Comparison of ENCODE assay signal across 8 cellular contexts in the genomic region with DNA sequence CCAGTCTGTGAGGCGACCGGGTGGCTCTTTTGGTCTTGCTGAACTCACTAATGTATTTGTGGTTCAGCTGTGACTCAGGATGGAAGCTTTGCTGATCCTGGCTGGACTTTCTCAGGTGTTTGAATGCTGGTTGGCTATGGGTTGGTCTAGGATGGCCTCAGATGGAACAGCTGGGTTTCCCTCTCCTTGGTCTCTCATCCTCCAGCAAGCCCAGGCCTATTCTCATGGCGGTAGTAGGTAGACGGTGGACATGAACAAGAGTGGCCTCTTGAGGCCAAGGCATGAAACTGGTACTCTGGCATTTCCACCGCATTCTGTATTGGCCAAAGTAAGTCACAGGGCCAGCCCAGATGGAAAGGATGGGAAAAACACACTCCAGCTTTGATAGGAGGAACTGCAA. TPM values are rescaled to one million over a fixed set of nuclear protein-coding genes. Genes with fewer than 3 reads are reported as not detected.
DNase-seq lines count a peak whose midpoint lies in the region; ATAC-seq and TF ChIP-seq lines count a peak whose summit lies in the region.

No MANE protein-coding gene starts in this region.

- intact Hi-C loops in breast epithelium (cut with DNase I; ENCODE audit: low total_unique reads) = no loop called here

- no peak overlapping the region for H3K27ac ChIP-seq in breast epithelium

- TF ChIP-seq CTCF in GM10266 (IDR thresholded peaks at IDR 0.05; ENCODE audit: control insufficient read depth, insufficient read depth, low read depth, missing control alignments) (peak; percentile 28), breast epithelium (IDR thresholded peaks at IDR 0.05) (peak in 2 of 3 donors; percentile 24 to 57)

- H3K4me1 ChIP-seq in breast epithelium = peaks cover 5 to 13% of the 10 kb centered on the region in 2 donors

- no peak for TF ChIP-seq POLR2A in breast epithelium (IDR thresholded peaks at IDR 0.05)

- H3K4me3 ChIP-seq in breast epithelium = no peak overlapping the region

- H3K9me3 ChIP-seq in breast epithelium = no peaks in the 10 kb centered on the region

- ATAC-seq in HG02623 (IDR thresholded peaks at IDR 0.05; ENCODE audit: unreplicated experiment) = no peak
- ATAC-seq in HG03457 (IDR thresholded peaks at IDR 0.05; ENCODE audit: unreplicated experiment) = no peak
- ATAC-seq in HG02885 (IDR thresholded peaks at IDR 0.05; ENCODE audit: poor library complexity, unreplicated experiment) = no peak

- no peaks in the 10 kb centered on the region for H3K36me3 ChIP-seq in breast epithelium

- DNase-seq in GM10266 (ENCODE audit: extremely low spot score) (no peak), NCI-H460 (ENCODE audit: extremely low read depth, low read depth) (peak; percentile 81), breast epithelium (ENCODE audit: low spot score in 2 of 2) (no peak), left kidney (ENCODE audit: low read depth, low spot score) (peak; percentile 85), T-helper 2 cell (no peak)

- H3K27me3 ChIP-seq in breast epithelium = no peaks in the 10 kb centered on the region

RNA-seq across cellular contexts. Expression of a gene that starts 11.8 kb away (rescaled TPM):
- total RNA-seq in NCI-H460 (2014; rRNA removed; shearing (Covaris generic)) = 11.8 and 17.1 TPM in 2 replicates
- 4.7 and 6.6 TPM in 2 replicates for polyA plus RNA-seq in NCI-H460 (2014; cell fraction: nucleus; rRNA removed)
- 1 to 10 TPM; 7.0 to 9.8 (median 9.2) TPM for total RNA-seq in breast epithelium

RNA-seq across cellular contexts. Expression of a gene that starts 43.2 kb away (rescaled TPM):
- total RNA-seq in NCI-H460 (2014; rRNA removed; shearing (Covaris generic)) = 15.8 and 16.4 TPM in 2 replicates
- 1.8 and 6.3 TPM in 2 replicates for polyA plus RNA-seq in NCI-H460 (2014; cell fraction: nucleus; rRNA removed)
- total RNA-seq in breast epithelium = 10 to 100 TPM; 31.2 to 53.7 (median 35.4) TPM

Comparison
In these comparisons a context has a peak if more than half of its experiments do, and no peak if none do; other contexts are left out.
1. DNase-seq: peak in NCI-H460 (single experiment) and left kidney (single experiment); none in GM10266 (single experiment), breast epithelium (0 of 2) and T-helper 2 cell (0 of 5).